In genomic region chrX:65751511-65751910, GRCh38 we compare ENCODE assay signal across 16 cellular contexts.
DNase-seq lines count a peak whose midpoint lies in the region; ATAC-seq lines count a peak whose summit lies in the region.
"Had no signal": no experiment of that assay in that cellular context is flagged by ENCODE, and none has a peak within 500 bp of the region (broad histone marks: within the 10 kb centered on the region; RNA-seq: fewer than 3 reads in every experiment).

No MANE protein-coding gene starts in this region.

- H3K4me3 Mint-ChIP-seq in activated naive CD4-positive, alpha-beta T cell treated with anti-CD3 and anti-CD28 coated beads for 36 hours: no peak overlapping the region
- peak overlapping the region; percentile 27 for H3K4me3 Mint-ChIP-seq in activated naive CD8-positive, alpha-beta T cell
- peak overlapping the region; percentile 6 to 51 for H3K4me3 Mint-ChIP-seq in stimulated activated naive B cell treated with anti-CD40 and anti-IgM and Interleukin-4, amounts not matched to agents 10 μg/mL and 1 μg/mL and 100 μg/mL, for 72 hours

- H3K27me3 Mint-ChIP-seq in activated naive CD4-positive, alpha-beta T cell treated with anti-CD3 and anti-CD28 coated beads for 36 hours (ENCODE audit: low read depth): no peaks in the 10 kb centered on the region
- no peaks in the 10 kb centered on the region for H3K27me3 Mint-ChIP-seq in activated naive CD8-positive, alpha-beta T cell
- H3K27me3 Mint-ChIP-seq in stimulated activated naive B cell treated with anti-CD40 and anti-IgM and Interleukin-4, amounts not matched to agents 10 μg/mL and 1 μg/mL and 100 μg/mL, for 72 hours: peaks cover 0 to 16% of the 10 kb centered on the region in 2 donors
- H3K27me3 Mint-ChIP-seq: IgD-negative memory B cell had no signal

- ATAC-seq in stimulated activated naive B cell treated with anti-CD40 and anti-IgM and Interleukin-4, amounts not matched to agents 10 μg/mL and 1 μg/mL and 100 μg/mL, for 72 hours (replicated peaks): no peak
- no peak for ATAC-seq in HG02571 (IDR thresholded peaks at IDR 0.05; ENCODE audit: unreplicated experiment)

- CTCF ChIA-PET in activated naive CD4-positive, alpha-beta T cell treated with anti-CD3 and anti-CD28 coated beads for 36 hours (lab: Charles Lee): interaction anchor here (0.7 to 1.2 kb wide), 2 partner anchors 11 to 170 kb away, joined by 3 read pairs; no protein-coding TSS in a partner anchor

- DNase-seq in activated naive CD4-positive, alpha-beta T cell treated with anti-CD3 and anti-CD28 coated beads for 36 hours: no peak
- DNase-seq in activated naive CD4-positive, alpha-beta T cell treated with anti-CD3 and anti-CD28 coated beads, Interleukin-2, amount 50 U/mL, for 16 hours: no peak
- DNase-seq in KBM-7 (peak; percentile 52), cardiac septum (ENCODE audit: low spot score) (no peak)
- DNase-seq in stimulated activated naive B cell treated with anti-CD40 and anti-IgM and Interleukin-4, amounts not matched to agents 10 μg/mL and 1 μg/mL and 100 μg/mL, for 72 hours: no peak
- DNase-seq: activated CD4-positive, alpha-beta T cell treated with anti-CD3 and anti-CD28 coated beads for 1 hour; activated T-cell treated with anti-CD3 and anti-CD28 coated beads, Interleukin-2, amount 50 U/mL, for 48 hours; effector memory CD4-positive, alpha-beta T cell; H7; NCI-H1105 treated with DMSO at 0.1 percent for 48 hours; NCI-H524; SHP77; sigmoid colon had no signal

- intact Hi-C loops in activated naive CD4-positive, alpha-beta T cell treated with anti-CD3 and anti-CD28 coated beads for 36 hours (cut with micrococcal nuclease): loop anchor here (2.0 to 5.0 kb wide), 2 partner anchors 115 to 176 kb away; no protein-coding TSS in a partner anchor
- intact Hi-C loops in cardiac septum (cut with DNase I): no loop called here

- in situ Hi-C loops in KBM-7 (cut with MboI; ENCODE audit: low pct_unique_long_range_greater_than_20kb, low sequenced_read_pairs): no loop called here

- H3K27ac Mint-ChIP-seq in activated naive CD4-positive, alpha-beta T cell treated with anti-CD3 and anti-CD28 coated beads for 36 hours: peak overlapping the region; percentile 50
- H3K27ac Mint-ChIP-seq in activated naive CD8-positive, alpha-beta T cell: no peak overlapping the region
- H3K27ac Mint-ChIP-seq in stimulated activated naive B cell treated with anti-CD40 and anti-IgM and Interleukin-4, amounts not matched to agents 10 μg/mL and 1 μg/mL and 100 μg/mL, for 72 hours: no peak overlapping the region

- peaks cover 2% of the 10 kb centered on the region for H3K9me3 Mint-ChIP-seq in activated naive CD4-positive, alpha-beta T cell treated with anti-CD3 and anti-CD28 coated beads for 36 hours
- no peaks in the 10 kb centered on the region for H3K9me3 Mint-ChIP-seq in activated naive CD8-positive, alpha-beta T cell (ENCODE audit: low read depth)
- peaks cover 0 to 4% of the 10 kb centered on the region in 2 donors for H3K9me3 Mint-ChIP-seq in stimulated activated naive B cell treated with anti-CD40 and anti-IgM and Interleukin-4, amounts not matched to agents 10 μg/mL and 1 μg/mL and 100 μg/mL, for 72 hours

- H3K36me3 Mint-ChIP-seq in activated naive CD4-positive, alpha-beta T cell treated with anti-CD3 and anti-CD28 coated beads for 36 hours (ENCODE audit: low read depth): no peaks in the 10 kb centered on the region
- H3K36me3 Mint-ChIP-seq in activated naive CD8-positive, alpha-beta T cell: no peaks in the 10 kb centered on the region
- peaks cover 5 to 11% of the 10 kb centered on the region in 2 donors for H3K36me3 Mint-ChIP-seq in stimulated activated naive B cell treated with anti-CD40 and anti-IgM and Interleukin-4, amounts not matched to agents 10 μg/mL and 1 μg/mL and 100 μg/mL, for 72 hours
- H3K36me3 Mint-ChIP-seq: IgD-negative memory B cell had no signal

- H3K4me1 Mint-ChIP-seq in activated naive CD4-positive, alpha-beta T cell treated with anti-CD3 and anti-CD28 coated beads for 36 hours (ENCODE audit: low read depth): peaks cover 57% of the 10 kb centered on the region
- peaks cover 58% of the 10 kb centered on the region for H3K4me1 Mint-ChIP-seq in activated naive CD8-positive, alpha-beta T cell (ENCODE audit: low read depth)
- H3K4me1 Mint-ChIP-seq in stimulated activated naive B cell treated with anti-CD40 and anti-IgM and Interleukin-4, amounts not matched to agents 10 μg/mL and 1 μg/mL and 100 μg/mL, for 72 hours: peaks cover 28 to 45% of the 10 kb centered on the region in 2 donors
